8 cellular contexts compared by ENCODE assay signal in genomic region chr6:85449388-85449817, GRCh38. TPM values are rescaled to one million over a fixed set of nuclear protein-coding genes. Genes with fewer than 3 reads are reported as not detected.
A peak's percentile ranks its signal among the peaks of the same experiment; 100 is the strongest.
DNase-seq lines count a peak whose midpoint lies in the region; ATAC-seq lines count a peak whose summit lies in the region.

No MANE protein-coding gene starts in this region.

- no peak overlapping the region for H3K4ac ChIP-seq in mesendoderm (ENCODE audit: low read depth, low read length)

- no peak overlapping the region for H2BK120ac ChIP-seq in mesendoderm (ENCODE audit: low read depth, low read length)

- H3K4me3 ChIP-seq in duodenal mucosa (ENCODE audit: low read depth in 1 of 2, low read length in 2 of 2), result peak overlapping the region; percentile 80 to 86
- H3K4me3 ChIP-seq in mesendoderm (ENCODE audit: low read length), result peak overlapping the region; percentile 47

- H3K27me3 ChIP-seq in duodenal mucosa (ENCODE audit: control insufficient read depth in 1 of 2, insufficient read depth in 2 of 2, low read length in 2 of 2), result peaks cover 6 to 15% of the 10 kb centered on the region in 2 donors
- H3K27me3 ChIP-seq in mesendoderm (ENCODE audit: insufficient read depth, low read length, poor library complexity), result peaks cover 18% of the 10 kb centered on the region

- ATAC-seq in activated CD4-positive, alpha-beta T cell treated with anti-CD3 and anti-CD28 coated beads for 36 hours, result peak; percentile 73
- peak; percentile 71 for ATAC-seq in HG03025 (IDR thresholded peaks at IDR 0.05; ENCODE audit: low FRiP score, unreplicated experiment)
- peak; percentile 81 for ATAC-seq in stimulated activated naive CD8-positive, alpha-beta T cell treated with anti-CD3 and anti-CD28 coated beads, Interleukin-15, Interleukin-2, amounts not matched to agents 100 U/mL and 50 U/mL, for 24 hours

- peaks cover 28 to 29% of the 10 kb centered on the region in 2 donors for H3K4me1 ChIP-seq in duodenal mucosa (ENCODE audit: control insufficient read depth in 1 of 2, insufficient read depth in 2 of 2, low read length in 2 of 2)
- peaks cover 3% of the 10 kb centered on the region for H3K4me1 ChIP-seq in mesendoderm (ENCODE audit: control insufficient read depth, low read depth, low read length)

- peak overlapping the region; percentile 63 for H3K27ac Mint-ChIP-seq in activated CD4-positive, alpha-beta T cell treated with anti-CD3 and anti-CD28 coated beads for 36 hours

- H3K4me3 Mint-ChIP-seq in activated CD4-positive, alpha-beta T cell treated with anti-CD3 and anti-CD28 coated beads for 36 hours, result peak overlapping the region; percentile 81

- no peaks in the 10 kb centered on the region for H3K79me1 ChIP-seq in mesendoderm (ENCODE audit: low read length)

- H3K56ac ChIP-seq in mesendoderm (ENCODE audit: low read length), result peak overlapping the region; percentile 79

- no peak overlapping the region for H4K8ac ChIP-seq in mesendoderm (ENCODE audit: low read depth, low read length)

- H4K5ac ChIP-seq in mesendoderm (ENCODE audit: low read length), result no peak overlapping the region

- peaks cover 48% of the 10 kb centered on the region for H3K4me1 Mint-ChIP-seq in activated CD4-positive, alpha-beta T cell treated with anti-CD3 and anti-CD28 coated beads for 36 hours

- peaks cover 4% of the 10 kb centered on the region for H3K36me3 Mint-ChIP-seq in activated CD4-positive, alpha-beta T cell treated with anti-CD3 and anti-CD28 coated beads for 36 hours (ENCODE audit: low read depth)

- POLR2A ChIA-PET in activated CD4-positive, alpha-beta T cell treated with anti-CD3 and anti-CD28 coated beads for 36 hours (lab: Charles Lee), result interaction anchor here (0.6 to 2.8 kb wide), 4 partner anchors 12 to 88 kb away, joined by 3 to 13 read pairs (median 4); no protein-coding TSS in a partner anchor

- DNase-seq in activated CD4-positive, alpha-beta T cell treated with anti-CD3 and anti-CD28 coated beads for 36 hours, result peak; percentile 72
- DNase-seq in activated CD4-positive, alpha-beta T cell treated with anti-CD3 and anti-CD28 coated beads, Interleukin-2, amount 50 U/mL, for 1 hour, result no peak
- DNase-seq in T1000 (lab: John Stamatoyannopoulos, UW) (peak; percentile 49), mesendoderm (peak; percentile 51), inferior parietal cortex (ENCODE audit: extremely low spot score) (no peak)
- peak; percentile 69 for DNase-seq in stimulated activated naive CD8-positive, alpha-beta T cell treated with anti-CD3 and anti-CD28 coated beads, Interleukin-15, Interleukin-2, amounts not matched to agents 100 U/mL and 50 U/mL, for 24 hours

- intact Hi-C loops in activated CD4-positive, alpha-beta T cell treated with anti-CD3 and anti-CD28 coated beads for 36 hours (cut with DNase I, micrococcal nuclease), result loop anchor here (1.0 to 5.0 kb wide), 5 partner anchors 15 to 1222 kb away; partner anchors contain the start of gene CEP162 (in 1 of the 2)

- H2AK5ac ChIP-seq in mesendoderm (ENCODE audit: low read length), result no peak overlapping the region

- H3K9me3 ChIP-seq in duodenal mucosa (ENCODE audit: control insufficient read depth in 1 of 2, low read length in 2 of 2), result no peaks in the 10 kb centered on the region

- H3K9ac ChIP-seq in duodenal mucosa (ENCODE audit: low read depth in 1 of 2, low read length in 2 of 2), result peak overlapping the region; percentile 50 to 55
- H3K9ac ChIP-seq in mesendoderm (ENCODE audit: low read length), result peak overlapping the region; percentile 51

- H2BK15ac ChIP-seq in mesendoderm (replicated peaks; ENCODE audit: low read depth), result no peak overlapping the region

- H3K36me3 ChIP-seq in duodenal mucosa (ENCODE audit: control insufficient read depth in 1 of 2, insufficient read depth in 2 of 2, low read length in 2 of 2) (no peaks in the 10 kb centered on the region), mesendoderm (ENCODE audit: control insufficient read depth, insufficient read depth, low read length) (no peaks in the 10 kb centered on the region)

- H3K18ac ChIP-seq in mesendoderm (ENCODE audit: low read length), result no peak overlapping the region

- CTCF ChIA-PET in activated CD4-positive, alpha-beta T cell treated with anti-CD3 and anti-CD28 coated beads for 36 hours (lab: Charles Lee), result interaction anchor here (0.6 to 4.9 kb wide), 11 partner anchors 10 to 126 kb away, joined by 3 to 36 read pairs (median 6); no protein-coding TSS in a partner anchor

- no peaks in the 10 kb centered on the region for H3K79me2 ChIP-seq in mesendoderm (ENCODE audit: control insufficient read depth, insufficient read depth, low read length)

- H3K23ac ChIP-seq in mesendoderm (ENCODE audit: low read length), result no peak overlapping the region

- no CpG with 5 or more reads among the region's 24 CpGs for WGBS in mesendoderm (ENCODE audit: extremely low coverage, insufficient coverage, low lambda C conversion rate)

- peaks cover 49% of the 10 kb centered on the region for H3K27me3 Mint-ChIP-seq in activated CD4-positive, alpha-beta T cell treated with anti-CD3 and anti-CD28 coated beads for 36 hours

- H2BK5ac ChIP-seq in mesendoderm (ENCODE audit: low read length), result no peak overlapping the region

- no peaks in the 10 kb centered on the region for H3K9me3 Mint-ChIP-seq in activated CD4-positive, alpha-beta T cell treated with anti-CD3 and anti-CD28 coated beads for 36 hours (ENCODE audit: low read depth)

- peak overlapping the region; percentile 98 for H3K4me2 ChIP-seq in mesendoderm (ENCODE audit: low read length)

- no peak overlapping the region for H3K27ac ChIP-seq in duodenal mucosa (ENCODE audit: low read depth, low read length)
- H3K27ac ChIP-seq in mesendoderm (ENCODE audit: low read depth, low read length), result no peak overlapping the region

RNA-seq across cellular contexts. Expression of gene NT5E, which starts 0.5 kb away (rescaled TPM):
- total RNA-seq in activated CD4-positive, alpha-beta T cell treated with anti-CD3 and anti-CD28 coated beads for 36 hours, result 1 to 10 TPM; 3.8 to 4.9 TPM
- polyA plus RNA-seq in mesendoderm (2013, experiment 1 of 2), result 0.62 TPM
- polyA plus RNA-seq in mesendoderm (2013, experiment 2 of 2), result 0.50 TPM

Comparison
In these comparisons a context has a peak if more than half of its experiments do, and no peak if none do; other contexts are left out.
1. DNase-seq: peak in activated CD4-positive, alpha-beta T cell treated with anti-CD3 and anti-CD28 coated beads for 36 hours (single experiment), T1000 (single experiment), mesendoderm (single experiment) and stimulated activated naive CD8-positive, alpha-beta T cell treated with anti-CD3 and anti-CD28 coated beads, Interleukin-15, Interleukin-2, amounts not matched to agents 100 U/mL and 50 U/mL, for 24 hours (single experiment); none in activated CD4-positive, alpha-beta T cell treated with anti-CD3 and anti-CD28 coated beads, Interleukin-2, amount 50 U/mL, for 1 hour (single experiment) and inferior parietal cortex (single experiment).
2. Peak in every context shown above with its lines, with median percentiles within 50 percentile points of each other: ATAC-seq.